ENCODE assay signal across 8 cellular contexts in genomic region chr1:45304311-45305081, GRCh38. TPM values are rescaled to one million over a fixed set of nuclear protein-coding genes. Genes with fewer than 3 reads are reported as not detected.
DNase-seq lines count a peak whose midpoint lies in the region; ATAC-seq and TF ChIP-seq lines count a peak whose summit lies in the region.

No MANE protein-coding gene starts in this region.

- H3K4me3 ChIP-seq in HFF-Myc (replicated peaks; ENCODE audit: low read depth, low read length) (peak overlapping the region; percentile 47), SK-N-MC (peak overlapping the region; percentile 86), esophagus squamous epithelium (peak overlapping the region; percentile 67 to 72 (median 69)), neuronal stem cell (ENCODE audit: low read length in 2 of 2) (peak overlapping the region; percentile 76 to 95)

- H2AFZ ChIP-seq in neuronal stem cell (ENCODE audit: low read length), result peak overlapping the region; percentile 97

- no peak overlapping the region for H4K91ac ChIP-seq in neuronal stem cell (ENCODE audit: low read depth, low read length, poor library complexity)

- H4K8ac ChIP-seq in neuronal stem cell (ENCODE audit: low read depth, low read length), result no peak overlapping the region

- peaks cover 7 to 19% (median 8%) of the 10 kb centered on the region in 3 donors for H3K4me1 ChIP-seq in esophagus squamous epithelium
- H3K4me1 ChIP-seq in neuronal stem cell (ENCODE audit: control insufficient read depth in 2 of 2, insufficient read depth in 1 of 2, low read depth in 1 of 2, low read length in 2 of 2), result peaks cover 4 to 8% of the 10 kb centered on the region in 2 donors

- H3K23ac ChIP-seq in neuronal stem cell (ENCODE audit: low read depth, low read length, poor library complexity), result peak overlapping the region; percentile 97

- peak overlapping the region; percentile 99 for H3K18ac ChIP-seq in neuronal stem cell (ENCODE audit: low read length)

- peak overlapping the region; percentile 10 for H2AK5ac ChIP-seq in neuronal stem cell (ENCODE audit: low read depth, low read length)

- peak overlapping the region; percentile 62; the same call in 1 of the 2 replicates for H3K27ac ChIP-seq in SK-N-MC
- peak overlapping the region; percentile 91 to 94 (median 92) for H3K27ac ChIP-seq in esophagus squamous epithelium
- peak overlapping the region; percentile 88 for H3K27ac ChIP-seq in neuronal stem cell (replicated peaks; ENCODE audit: low read length)

- no peaks in the 10 kb centered on the region for H3K27me3 ChIP-seq in esophagus squamous epithelium
- no peaks in the 10 kb centered on the region for H3K27me3 ChIP-seq in neuronal stem cell (ENCODE audit: control insufficient read depth in 3 of 3, insufficient read depth in 3 of 3, low read depth in 1 of 3, low read length in 3 of 3)

- TF ChIP-seq CTCF in HFF-Myc (IDR thresholded peaks at IDR 0.05; ENCODE audit: low read depth, low read length, missing control alignments), result no peak
- no peak for TF ChIP-seq CTCF in esophagus squamous epithelium (IDR thresholded peaks at IDR 0.05)

- WGBS in esophagus squamous epithelium, 2 donors, result 5 to 17% methylated on average over 7 to 8 of the region's 15 CpGs
- WGBS in neuronal stem cell (ENCODE audit: extremely low coverage in 2 of 2, insufficient read length in 2 of 2, insufficient replicate concordance in 1 of 2), 2 donors, result no CpG with 5 or more reads among the region's 15 CpGs

- H3K9me3 ChIP-seq in SK-N-MC (ENCODE audit: low read depth, low read length) (no peaks in the 10 kb centered on the region), esophagus squamous epithelium (no peaks in the 10 kb centered on the region), neuronal stem cell (replicated peaks in 1 of 2; ENCODE audit: control insufficient read depth in 2 of 2, insufficient read depth in 1 of 2, low read depth in 1 of 2, low read length in 2 of 2) (no peaks in the 10 kb centered on the region)

- no peak for ATAC-seq in GM18517 (IDR thresholded peaks at IDR 0.05; ENCODE audit: unreplicated experiment)

- H2BK120ac ChIP-seq in neuronal stem cell (ENCODE audit: low read depth, low read length), result no peak overlapping the region

- DNase-seq in DMS153 treated with DMSO at 0.1 percent for 48 hours (lab: John Stamatoyannopoulos, UW; ENCODE audit: unreplicated experiment) (peak; percentile 46), HFF-Myc (ENCODE audit: extremely low read depth, low read depth) (no peak), SK-N-MC (ENCODE audit: low read depth, low spot score) (no peak), esophagus squamous epithelium (lab: John Stamatoyannopoulos, UW) (no peak), neuronal stem cell (ENCODE audit: low spot score) (no peak), SIG-M5 treated with dmso at 0.1 percent for 504 hours (lab: John Stamatoyannopoulos, UW; ENCODE audit: unreplicated experiment) (no peak), SIG-M5 (lab: John Stamatoyannopoulos, UW) (no peak)

- no peaks in the 10 kb centered on the region for H3K79me1 ChIP-seq in neuronal stem cell (ENCODE audit: low read depth, low read length)

- H3K4ac ChIP-seq in neuronal stem cell (ENCODE audit: low read length), result no peak overlapping the region

- H3K4me2 ChIP-seq in neuronal stem cell (ENCODE audit: insufficient read depth, low read length, poor library complexity, severe bottlenecking), result peak overlapping the region; percentile 72

- peak overlapping the region; percentile 95 for H2BK5ac ChIP-seq in neuronal stem cell (ENCODE audit: low read length)

- H3K9ac ChIP-seq in SK-N-MC (ENCODE audit: insufficient read length), result peak overlapping the region; percentile 86
- peak overlapping the region; percentile 87 for H3K9ac ChIP-seq in neuronal stem cell (ENCODE audit: low read depth, low read length, poor library complexity)

- no peak overlapping the region for H3K14ac ChIP-seq in neuronal stem cell (ENCODE audit: low read length)

- intact Hi-C loops in esophagus squamous epithelium (cut with DNase I), result loop anchor here (5.0 kb wide), 1 partner anchor 292 kb away; the partner anchor contains the start of genes HECTD3 and UROD

- no peaks in the 10 kb centered on the region for H3K36me3 ChIP-seq in SK-N-MC (ENCODE audit: insufficient read depth, low read length)
- H3K36me3 ChIP-seq in esophagus squamous epithelium, result no peaks in the 10 kb centered on the region
- no peaks in the 10 kb centered on the region for H3K36me3 ChIP-seq in neuronal stem cell (replicated peaks in 1 of 2; ENCODE audit: control insufficient read depth in 2 of 2, insufficient read depth in 2 of 2, low read length in 2 of 2)

- H2BK15ac ChIP-seq in neuronal stem cell (ENCODE audit: low read length), result no peak overlapping the region

- no peak overlapping the region for H2BK12ac ChIP-seq in neuronal stem cell (ENCODE audit: low read length)

- TF ChIP-seq POLR2A in esophagus squamous epithelium (IDR thresholded peaks at IDR 0.05), result no peak

RNA-seq across cellular contexts. Expression of gene HPDL, which starts 22.2 kb away (rescaled TPM):
- 1 to 10 TPM; 4.0 to 4.8 (median 4.6) TPM for total RNA-seq in esophagus squamous epithelium
- 2.2 TPM for polyA plus RNA-seq in neuronal stem cell (2013, experiment 1 of 2)
- polyA plus RNA-seq in neuronal stem cell (2013, experiment 2 of 2), result 2.5 TPM

RNA-seq across cellular contexts. Expression of gene TOE1, which starts 35.5 kb away (rescaled TPM):
- 10 to 100 TPM in 1 of 4 donors, 1 to 10 TPM in 3; 6.4 to 11.4 (median 9.1) TPM for total RNA-seq in esophagus squamous epithelium
- 4.1 TPM for polyA plus RNA-seq in neuronal stem cell (2013, experiment 1 of 2)
- 4.4 TPM for polyA plus RNA-seq in neuronal stem cell (2013, experiment 2 of 2)

RNA-seq across cellular contexts. Expression of gene MUTYH, which starts 35.7 kb away (rescaled TPM):
- 10 to 100 TPM in 3 of 4 donors, 1 to 10 TPM in 1; 8.4 to 23.5 (median 19.1) TPM for total RNA-seq in esophagus squamous epithelium
- polyA plus RNA-seq in neuronal stem cell (2013, experiment 1 of 2), result 32.5 TPM
- polyA plus RNA-seq in neuronal stem cell (2013, experiment 2 of 2), result 30.7 TPM
